9 cellular contexts compared by ENCODE assay signal in genomic region chr6:138593100-138593877, GRCh38.
DNase-seq lines count a peak whose midpoint lies in the region; ATAC-seq and TF ChIP-seq lines count a peak whose summit lies in the region.
"Had no signal": no experiment of that assay in that cellular context is flagged by ENCODE, and none has a peak within 500 bp of the region (broad histone marks: within the 10 kb centered on the region; RNA-seq: fewer than 3 reads in every experiment).

No MANE protein-coding gene starts in this region.

- no peak overlapping the region for H2BK12ac ChIP-seq in mesenchymal stem cell (ENCODE audit: low read length in 2 of 2)

- TF ChIP-seq POLR2A in stomach (IDR thresholded peaks at IDR 0.05), result no peak

- H2AFZ ChIP-seq in mesenchymal stem cell (ENCODE audit: low read depth, low read length), result no peak overlapping the region

- no peak overlapping the region for H3K27ac ChIP-seq in CD8-positive, alpha-beta memory T cell (ENCODE audit: low read depth, low read length)
- H3K27ac ChIP-seq in colonic mucosa, result peak overlapping the region; percentile 66
- H3K27ac ChIP-seq in mesenchymal stem cell (ENCODE audit: low read length, poor library complexity, severe bottlenecking), result peak overlapping the region; percentile 87
- peak overlapping the region; percentile 25 to 79 (median 59) for H3K27ac ChIP-seq in stomach
- H3K27ac ChIP-seq: VCaP had no signal

- TF ChIP-seq EP300 in stomach (IDR thresholded peaks at IDR 0.05), result no peak

- H3K4me2 ChIP-seq in mesenchymal stem cell (ENCODE audit: low read length, poor library complexity, severe bottlenecking), result peak overlapping the region; percentile 81

- peak overlapping the region; percentile 32 to 69 (median 62) for H3K4me3 Mint-ChIP-seq in CD8-positive, alpha-beta memory T cell
- H3K4me3 Mint-ChIP-seq in T-helper 17 cell, result peak overlapping the region; percentile 65

- no peaks in the 10 kb centered on the region for H3K36me3 ChIP-seq in CD8-positive, alpha-beta memory T cell (ENCODE audit: insufficient read depth, low read length)
- H3K36me3 ChIP-seq in colonic mucosa, result no peaks in the 10 kb centered on the region
- no peaks in the 10 kb centered on the region for H3K36me3 ChIP-seq in mesenchymal stem cell (ENCODE audit: control insufficient read depth in 1 of 2, insufficient read depth in 2 of 2, low read depth in 1 of 2, low read length in 2 of 2)
- H3K36me3 ChIP-seq in stomach, result no peaks in the 10 kb centered on the region

- H3K36me3 Mint-ChIP-seq in CD8-positive, alpha-beta memory T cell, result no peaks in the 10 kb centered on the region
- no peaks in the 10 kb centered on the region for H3K36me3 Mint-ChIP-seq in T-helper 17 cell (ENCODE audit: low read depth)

- H3K27ac Mint-ChIP-seq in CD8-positive, alpha-beta memory T cell, result peak overlapping the region in 4 of 8 donors; percentile 5 to 58 (median 16)
- peak overlapping the region; percentile 86 for H3K27ac Mint-ChIP-seq in T-helper 17 cell

- whole genome bisulfite sequencing in mesenchymal stem cell, result under 1% methylated on average over 10 of the region's 12 CpGs
- 5 to 11% (median 6%) methylated on average over 12 of the region's 12 CpGs for WGBS in stomach, 5 donors

- no peak overlapping the region for H4K91ac ChIP-seq in mesenchymal stem cell (ENCODE audit: low read length)

- H3K4me1 Mint-ChIP-seq in CD8-positive, alpha-beta memory T cell, result peaks cover 15 to 24% (median 21%) of the 10 kb centered on the region in 3 donors
- peaks cover 16% of the 10 kb centered on the region for H3K4me1 Mint-ChIP-seq in T-helper 17 cell

- no peak overlapping the region for H2AK5ac ChIP-seq in mesenchymal stem cell (ENCODE audit: low read length, severe bottlenecking)

- CTCF ChIA-PET in CD8-positive, alpha-beta memory T cell (lab: Charles Lee), result no interaction called here

- H4K8ac ChIP-seq in mesenchymal stem cell (ENCODE audit: low read length), result peak overlapping the region; percentile 10

- TF ChIP-seq CTCF in colonic mucosa (IDR thresholded peaks at IDR 0.05) (no peak), stomach (IDR thresholded peaks at IDR 0.05) (no peak)

- H3K18ac ChIP-seq in mesenchymal stem cell (ENCODE audit: low read depth in 1 of 2, low read length in 2 of 2), result peak overlapping the region in 1 of 2 experiments; percentile 89

- no peak overlapping the region for H2BK5ac ChIP-seq in mesenchymal stem cell (ENCODE audit: low read depth, low read length, poor library complexity, severe bottlenecking)

- no peak overlapping the region for H2BK15ac ChIP-seq in mesenchymal stem cell (ENCODE audit: low read depth, poor library complexity, severe bottlenecking)

- H3K4me3 ChIP-seq in CD8-positive, alpha-beta memory T cell (ENCODE audit: low read length), result no peak overlapping the region
- H3K4me3 ChIP-seq in colonic mucosa, result no peak overlapping the region
- peak overlapping the region in 1 of 2 experiments; percentile 68 for H3K4me3 ChIP-seq in mesenchymal stem cell (ENCODE audit: insufficient read depth in 1 of 2, low read depth in 1 of 2, low read length in 2 of 2)
- peak overlapping the region in 1 of 4 donors; percentile 8 for H3K4me3 ChIP-seq in stomach

- DNase-seq in CD8-positive, alpha-beta memory T cell, result peak in 1 of 5 donors; percentile 9
- DNase-seq in T-helper 17 cell (no peak), colonic mucosa (peak; percentile 60), mesenchymal stem cell (peak; percentile 100), stomach (peak; percentile 30), GF-D8 (lab: John Stamatoyannopoulos, UW) (no peak)

- ATAC-seq in GM21360 (IDR thresholded peaks at IDR 0.05; ENCODE audit: unreplicated experiment), result peak; percentile 91
- ATAC-seq in HG03521 (IDR thresholded peaks at IDR 0.05; ENCODE audit: unreplicated experiment), result peak; percentile 47
- peak; percentile 87 for ATAC-seq in T-helper 17 cell

- H3K4ac ChIP-seq in mesenchymal stem cell (ENCODE audit: low read depth in 1 of 2, low read length in 2 of 2), result no peak overlapping the region

- H3K4me1 ChIP-seq in CD8-positive, alpha-beta memory T cell (ENCODE audit: insufficient read depth, low read length), result peaks cover 8% of the 10 kb centered on the region
- H3K4me1 ChIP-seq in colonic mucosa, result peaks cover 5% of the 10 kb centered on the region
- peaks cover 3% of the 10 kb centered on the region for H3K4me1 ChIP-seq in mesenchymal stem cell (ENCODE audit: control insufficient read depth, insufficient read depth, low read depth, low read length)
- H3K4me1 ChIP-seq in stomach, result peaks cover 0 to 29% (median 18%) of the 10 kb centered on the region in 4 donors

- H3K23ac ChIP-seq in mesenchymal stem cell (ENCODE audit: low read length in 2 of 2), result no peak overlapping the region

- peaks cover 5 to 6% of the 10 kb centered on the region in 2 donors for H3K27me3 Mint-ChIP-seq in CD8-positive, alpha-beta memory T cell
- no peaks in the 10 kb centered on the region for H3K27me3 Mint-ChIP-seq in T-helper 17 cell

- H3K9ac ChIP-seq in colonic mucosa (ENCODE audit: low read depth in 2 of 2, low read length in 2 of 2), result peak overlapping the region in 1 of 2 donors; percentile 42
- H3K9ac ChIP-seq in mesenchymal stem cell (ENCODE audit: low read length), result peak overlapping the region; percentile 82

- H3K79me1 ChIP-seq in mesenchymal stem cell (replicated peaks; ENCODE audit: low read length, poor library complexity, severe bottlenecking), result peaks cover 37% of the 10 kb centered on the region

- H3K9me3 Mint-ChIP-seq in CD8-positive, alpha-beta memory T cell, result no peaks in the 10 kb centered on the region

- H3K27me3 ChIP-seq in CD8-positive, alpha-beta memory T cell (ENCODE audit: insufficient read depth, low read length, poor library complexity, severe bottlenecking), result no peaks in the 10 kb centered on the region
- no peaks in the 10 kb centered on the region for H3K27me3 ChIP-seq in colonic mucosa
- H3K27me3 ChIP-seq in mesenchymal stem cell (ENCODE audit: control insufficient read depth in 1 of 2, insufficient read depth in 1 of 2, low read length in 2 of 2), result no peaks in the 10 kb centered on the region
- H3K27me3 ChIP-seq in stomach, result no peaks in the 10 kb centered on the region

- no peaks in the 10 kb centered on the region for H3K9me3 ChIP-seq in CD8-positive, alpha-beta memory T cell (ENCODE audit: low read length)
- H3K9me3 ChIP-seq in T-helper 17 cell (ENCODE audit: control insufficient read depth, low read length, poor library complexity, severe bottlenecking), result no peaks in the 10 kb centered on the region
- no peaks in the 10 kb centered on the region for H3K9me3 ChIP-seq in colonic mucosa
- H3K9me3 ChIP-seq in mesenchymal stem cell (ENCODE audit: control insufficient read depth, low read length), result no peaks in the 10 kb centered on the region
- H3K9me3 ChIP-seq in stomach, result no peaks in the 10 kb centered on the region

- H3K14ac ChIP-seq in mesenchymal stem cell (ENCODE audit: low read length in 2 of 2), result no peak overlapping the region

- intact Hi-C loops in colonic mucosa (cut with DNase I) (loop anchor here (5.0 to 10.0 kb wide), 2 partner anchors 161 to 478 kb away; no protein-coding TSS in a partner anchor), stomach (cut with DNase I; ENCODE audit: low total_unique reads) (loop anchor here (10.0 kb wide), 1 partner anchor 468 kb away; no protein-coding TSS in a partner anchor)

- H2BK120ac ChIP-seq in mesenchymal stem cell (ENCODE audit: low read depth, low read length), result no peak overlapping the region

- POLR2A ChIA-PET in CD8-positive, alpha-beta memory T cell (lab: Charles Lee), result no interaction called here

Comparison
In these comparisons a context has a peak if more than half of its experiments do, and no peak if none do; other contexts are left out.
1. DNase-seq: peak in colonic mucosa (single experiment), mesenchymal stem cell (single experiment) and stomach (single experiment); none in T-helper 17 cell (0 of 3) and GF-D8 (single experiment).
2. Peak in every context shown above with its lines, with median percentiles within 50 percentile points of each other: ATAC-seq.